9 cellular contexts compared by ENCODE assay signal in genomic region chr19:16470541-16470910, GRCh38. TPM values are rescaled to one million over a fixed set of nuclear protein-coding genes. Genes with fewer than 3 reads are reported as not detected.
A peak's percentile ranks its signal among the peaks of the same experiment; 100 is the strongest.
DNase-seq lines count a peak whose midpoint lies in the region; ATAC-seq, FAIRE-seq and TF ChIP-seq lines count a peak whose summit lies in the region.
"Had no signal": no experiment of that assay in that cellular context is flagged by ENCODE, and none has a peak within 500 bp of the region (broad histone marks: within the 10 kb centered on the region; RNA-seq: fewer than 3 reads in every experiment).

No MANE protein-coding gene starts in this region.

- H3K36me3 Mint-ChIP-seq in activated CD4-positive, alpha-beta T cell treated with anti-CD3 and anti-CD28 coated beads, Interleukin-2, amount 10 ng/mL, durations not matched to agents 24 days and 14 days (ENCODE audit: low read depth): peaks cover 16% of the 10 kb centered on the region
- peaks cover 14% of the 10 kb centered on the region for H3K36me3 Mint-ChIP-seq in activated B cell treated with CpG ODN at 0.5 μM for 24 hours (ENCODE audit: low read depth)

- no peak overlapping the region for H3K27ac Mint-ChIP-seq in activated CD4-positive, alpha-beta T cell treated with anti-CD3 and anti-CD28 coated beads, Interleukin-2, amount 10 ng/mL, durations not matched to agents 24 days and 14 days
- H3K27ac Mint-ChIP-seq in activated B cell treated with CpG ODN at 0.5 μM for 24 hours: no peak overlapping the region

- H3K4me3 ChIP-seq in right cardiac atrium (ENCODE audit: low read length): peak overlapping the region; percentile 90
- peak overlapping the region; percentile 59 to 83 for H3K4me3 ChIP-seq in stomach smooth muscle (ENCODE audit: low read length in 2 of 2)

- H3K27me3 Mint-ChIP-seq in activated CD4-positive, alpha-beta T cell treated with anti-CD3 and anti-CD28 coated beads, Interleukin-2, amount 10 ng/mL, durations not matched to agents 24 days and 14 days: peaks cover 3% of the 10 kb centered on the region
- H3K27me3 Mint-ChIP-seq in activated B cell treated with CpG ODN at 0.5 μM for 24 hours: no peaks in the 10 kb centered on the region

- H3K9me3 Mint-ChIP-seq in activated CD4-positive, alpha-beta T cell treated with anti-CD3 and anti-CD28 coated beads, Interleukin-2, amount 10 ng/mL, durations not matched to agents 24 days and 14 days: no peaks in the 10 kb centered on the region
- no peaks in the 10 kb centered on the region for H3K9me3 Mint-ChIP-seq in activated B cell treated with CpG ODN at 0.5 μM for 24 hours

- H3K9me3 ChIP-seq in right cardiac atrium (ENCODE audit: control insufficient read depth, low read length) (no peaks in the 10 kb centered on the region), stomach smooth muscle (ENCODE audit: control insufficient read depth in 2 of 2, low read length in 2 of 2) (no peaks in the 10 kb centered on the region)

- CTCF ChIA-PET in activated B cell treated with CpG ODN at 0.5 μM for 24 hours (lab: Charles Lee): interaction anchor here (0.6 kb wide), 1 partner anchor 21 kb away, joined by 3 read pairs; no protein-coding TSS in a partner anchor

- FAIRE-seq in HTR-8/SVneo (lab: Jason Lieb, UNC): no peak

- H3K27me3 ChIP-seq in right cardiac atrium (ENCODE audit: control insufficient read depth, insufficient read depth) (no peaks in the 10 kb centered on the region), stomach smooth muscle (ENCODE audit: control insufficient read depth in 1 of 2, insufficient read depth in 2 of 2, low read length in 2 of 2) (no peaks in the 10 kb centered on the region)

- peak overlapping the region in 1 of 2 donors; percentile 73 for H3K9ac ChIP-seq in stomach smooth muscle (ENCODE audit: low read length in 2 of 2)

- POLR2A ChIA-PET in activated B cell treated with CpG ODN at 0.5 μM for 24 hours (lab: Charles Lee): interaction anchor here (1.1 to 2.0 kb wide), 2 partner anchors 23 to 189 kb away, joined by 3 to 11 read pairs; partner anchors contain the start of gene SMIM7

- peaks cover 24% of the 10 kb centered on the region for H3K4me1 Mint-ChIP-seq in activated CD4-positive, alpha-beta T cell treated with anti-CD3 and anti-CD28 coated beads, Interleukin-2, amount 10 ng/mL, durations not matched to agents 24 days and 14 days
- H3K4me1 Mint-ChIP-seq in activated B cell treated with CpG ODN at 0.5 μM for 24 hours: peaks cover 47% of the 10 kb centered on the region

- H3K4me1 ChIP-seq in right cardiac atrium (ENCODE audit: control insufficient read depth, insufficient read depth, low read length) (peaks cover 12% of the 10 kb centered on the region), stomach smooth muscle (ENCODE audit: control insufficient read depth, insufficient read depth, low read length) (peaks cover 20% of the 10 kb centered on the region)

- TF ChIP-seq CTCF in activated B cell treated with CpG ODN at 0.5 μM for 24 hours (IDR thresholded peaks at IDR 0.05): no peak

- H3K36me3 ChIP-seq in stomach smooth muscle (ENCODE audit: control insufficient read depth in 2 of 2, insufficient read depth in 2 of 2, low read length in 2 of 2): no peaks in the 10 kb centered on the region

- intact Hi-C loops in activated CD4-positive, alpha-beta T cell treated with anti-CD3 and anti-CD28 coated beads, Interleukin-2, amount 10 ng/mL, durations not matched to agents 24 days and 14 days (cut with micrococcal nuclease): no loop called here
- intact Hi-C loops in activated B cell treated with CpG ODN at 0.5 μM for 24 hours (cut with micrococcal nuclease) (loop anchor here (5.0 kb wide), 1 partner anchor 33 kb away; no protein-coding TSS in a partner anchor), right cardiac atrium (cut with DNase I) (no loop called here)

- ATAC-seq in activated B cell treated with CpG ODN at 0.5 μM for 24 hours (ENCODE audit: low read depth): no peak
- ATAC-seq in right cardiac atrium: no peak
- ATAC-seq in HG03432 (IDR thresholded peaks at IDR 0.05; ENCODE audit: unreplicated experiment): no peak
- no peak for ATAC-seq in GM18520 (IDR thresholded peaks at IDR 0.05; ENCODE audit: unreplicated experiment)

- WGBS in right cardiac atrium: 18% methylated on average over 7 of the region's 7 CpGs

- DNase-seq in activated CD4-positive, alpha-beta T cell treated with anti-CD3 and anti-CD28 coated beads, Interleukin-2, amount 10 ng/mL, durations not matched to agents 24 days and 14 days: no peak
- no peak for DNase-seq in activated CD4-positive, alpha-beta T cell treated with anti-CD3 and anti-CD28 coated beads, Interleukin-2, amount 50 U/mL, for 4 hours
- no peak for DNase-seq in activated B cell treated with CpG ODN at 0.5 μM for 24 hours
- no peak for DNase-seq in right cardiac atrium
- no peak for DNase-seq in HTR-8/SVneo (ENCODE audit: insufficient read length, low spot score)
- DNase-seq: NCI-H1048 had no signal

- peak overlapping the region; percentile 91 for H3K4me3 Mint-ChIP-seq in activated CD4-positive, alpha-beta T cell treated with anti-CD3 and anti-CD28 coated beads, Interleukin-2, amount 10 ng/mL, durations not matched to agents 24 days and 14 days
- peak overlapping the region; percentile 86 for H3K4me3 Mint-ChIP-seq in activated B cell treated with CpG ODN at 0.5 μM for 24 hours

- H3K27ac ChIP-seq in right cardiac atrium (ENCODE audit: low read length) (peak overlapping the region; percentile 64), stomach smooth muscle (ENCODE audit: low read length) (no peak overlapping the region)

RNA-seq across cellular contexts. Expression of gene EPS15L1, which starts 1.2 kb away (rescaled TPM):
- total RNA-seq in activated CD4-positive, alpha-beta T cell treated with anti-CD3 and anti-CD28 coated beads, Interleukin-2, amount 10 ng/mL, durations not matched to agents 24 days and 14 days: 36.5 and 36.6 TPM in 2 replicates
- total RNA-seq in activated B cell treated with CpG ODN at 0.5 μM for 24 hours (81.0 and 86.3 TPM in 2 replicates), right cardiac atrium (10 to 100 TPM; 64.6 to 88.9 (median 83.0) TPM)
- 52.9 TPM for polyA plus RNA-seq in right cardiac atrium

RNA-seq across cellular contexts. Expression of gene CALR3, which starts 25.4 kb away (rescaled TPM):
- total RNA-seq in activated CD4-positive, alpha-beta T cell treated with anti-CD3 and anti-CD28 coated beads, Interleukin-2, amount 10 ng/mL, durations not matched to agents 24 days and 14 days: not detected in 2 replicates
- total RNA-seq in activated B cell treated with CpG ODN at 0.5 μM for 24 hours (not detected in 2 replicates), right cardiac atrium (not detected)
- polyA plus RNA-seq in right cardiac atrium: not detected

RNA-seq across cellular contexts. Expression of gene C19orf44, which starts 25.7 kb away (rescaled TPM):
- total RNA-seq in activated CD4-positive, alpha-beta T cell treated with anti-CD3 and anti-CD28 coated beads, Interleukin-2, amount 10 ng/mL, durations not matched to agents 24 days and 14 days: 4.9 and 5.4 TPM in 2 replicates
- total RNA-seq in activated B cell treated with CpG ODN at 0.5 μM for 24 hours (5.9 and 7.1 TPM in 2 replicates), right cardiac atrium (1 to 10 TPM; 3.4 to 4.2 (median 4.0) TPM)
- 3.3 TPM for polyA plus RNA-seq in right cardiac atrium
